In genomic region chr4:80115368-80116181, GRCh38 we compare ENCODE assay signal across 18 cellular contexts. TPM values are rescaled to one million over a fixed set of nuclear protein-coding genes. Genes with fewer than 3 reads are reported as not detected.
DNase-seq lines count a peak whose midpoint lies in the region; ATAC-seq and TF ChIP-seq lines count a peak whose summit lies in the region.
"Had no signal": no experiment of that assay in that cellular context is flagged by ENCODE, and none has a peak within 500 bp of the region (broad histone marks: within the 10 kb centered on the region; RNA-seq: fewer than 3 reads in every experiment).

No MANE protein-coding gene starts in this region.

- H3K9me3 ChIP-seq in heart right ventricle = peaks cover 0 to 23% (median 0%) of the 10 kb centered on the region in 11 donors
- H3K9me3 ChIP-seq: Caco-2 had no signal

- 92 to 95% methylated on average over 8 of the region's 8 CpGs for WGBS in heart right ventricle, 2 donors

- no peak for TF ChIP-seq CTCF in heart right ventricle (IDR thresholded peaks at IDR 0.05)

- H3K4me3 ChIP-seq in heart right ventricle = no peak overlapping the region
- H3K4me3 ChIP-seq: PC-9, SK-N-MC had no signal

- H3K36me3 ChIP-seq in heart right ventricle = no peaks in the 10 kb centered on the region

- H3K4me1 ChIP-seq in heart right ventricle = no peaks in the 10 kb centered on the region
- H3K4me1 ChIP-seq: Caco-2 had no signal

- ATAC-seq in left ventricle myocardium superior = no peak
- ATAC-seq in heart right ventricle = no peak
- ATAC-seq in GM21515 (IDR thresholded peaks at IDR 0.05; ENCODE audit: unreplicated experiment) = no peak
- ATAC-seq in GM21737 (IDR thresholded peaks at IDR 0.05; ENCODE audit: unreplicated experiment) = no peak

- intact Hi-C loops in left ventricle myocardium superior (cut with micrococcal nuclease) = no loop called here
- intact Hi-C loops in heart right ventricle (cut with DNase I) = no loop called here

- DNase-seq in left ventricle myocardium superior (peak; percentile 15), heart right ventricle (no peak), M059J (ENCODE audit: low read depth) (peak; percentile 20), islet precursor cell (peak; percentile 83), putamen (ENCODE audit: low spot score) (no peak)
- no peak for DNase-seq in activated CD4-positive, CD25-positive, alpha-beta regulatory T cell treated with anti-CD3 and anti-CD28 coated beads, Interleukin-2, amount 50 U/mL, for 72 hours
- DNase-seq: GDM1, H7, KBM-7, NCI-H1092, NCI-H446, NCI-H748 treated with DMSO at 0.1 percent for 48 hours, PC-9 had no signal

- no peak overlapping the region for H3K27ac ChIP-seq in heart right ventricle
- H3K27ac ChIP-seq: 22Rv1, PC-9, SK-N-MC had no signal

- no peaks in the 10 kb centered on the region for H3K27me3 ChIP-seq in heart right ventricle

RNA-seq across cellular contexts. Expression of gene ANTXR2, which starts 42.5 kb away (rescaled TPM):
- total RNA-seq in left ventricle myocardium superior = 48.9 TPM
- total RNA-seq in heart right ventricle = 10 to 100 TPM; 37.2 to 68.4 (median 49.8) TPM
- 10 to 100 TPM in 1 of 2 donors, 1 to 10 TPM in 1; 9.9 to 10.1 TPM for polyA plus RNA-seq in heart right ventricle
- 11.3 and 18.9 TPM in 2 replicates for total RNA-seq in M059J (2014; rRNA removed; shearing (Covaris generic))

Comparison
In these comparisons a context has a peak if more than half of its experiments do, and no peak if none do; other contexts are left out.
1. DNase-seq: peak in left ventricle myocardium superior (single experiment), M059J (single experiment) and islet precursor cell (single experiment); none in heart right ventricle (0 of 2), activated CD4-positive, CD25-positive, alpha-beta regulatory T cell treated with anti-CD3 and anti-CD28 coated beads, Interleukin-2, amount 50 U/mL, for 72 hours (single experiment) and putamen (single experiment).